17 cellular contexts compared by ENCODE assay signal in genomic region chr9:106970976-106971457, GRCh38.
"Had no signal": no experiment of that assay in that cellular context is flagged by ENCODE, and none has a peak within 500 bp of the region (broad histone marks: within the 10 kb centered on the region; RNA-seq: fewer than 3 reads in every experiment).

No MANE protein-coding gene starts in this region.

- H3K4me1 ChIP-seq: ascending aorta, pancreas, testis had no signal

- FAIRE-seq: keratinocyte, pancreas had no signal

- H3K36me3 ChIP-seq: pancreas had no signal

- H3K79me2 ChIP-seq: hepatocyte had no signal

- H3K27me3 ChIP-seq: ascending aorta, hepatocyte, pancreas, testis had no signal

- ATAC-seq: activated CD8-positive, alpha-beta T cell treated with anti-CD3 and anti-CD28 coated beads for 36 hours; effector memory CD8-positive, alpha-beta T cell; pancreas; sciatic nerve; stimulated activated memory B cell treated with anti-CD40 and anti-IgM and Interleukin-4, amounts not matched to agents 10 μg/mL and 1 μg/mL and 100 μg/mL, for 72 hours; T-cell had no signal

- H3K4me2 ChIP-seq: hepatocyte had no signal

- DNase-seq: activated CD4-positive, alpha-beta T cell treated with anti-CD3 and anti-CD28 coated beads, Interleukin-2, amount 10 ng/mL, durations not matched to agents 24 days and 14 days; activated CD8-positive, alpha-beta T cell treated with anti-CD3 and anti-CD28 coated beads for 36 hours; activated effector memory CD4-positive, alpha-beta T cell treated with anti-CD3 and anti-CD28 coated beads, Interleukin-2, amount 50 U/mL, for 16 hours; activated T-cell treated with anti-CD3 and anti-CD28 coated beads, Interleukin-2, amount 50 U/mL, for 1 hour; dermis blood vessel endothelial cell; effector memory CD8-positive, alpha-beta T cell; pancreas; stimulated activated CD4-positive, alpha-beta T cell treated with anti-CD3 and anti-CD28 coated beads, Interleukin-4, amount 100 ng/mL, for 4 hours; T-cell; T-helper 9 cell; testis had no signal

- H3K9me3 ChIP-seq: ascending aorta, pancreas, testis had no signal

- H3K27ac ChIP-seq: ascending aorta, hepatocyte, pancreas, testis had no signal

- H2AFZ ChIP-seq: hepatocyte had no signal

- H3K4me3 ChIP-seq: ascending aorta, hepatocyte, lung, pancreas, testis had no signal
